In the genomic region with DNA sequence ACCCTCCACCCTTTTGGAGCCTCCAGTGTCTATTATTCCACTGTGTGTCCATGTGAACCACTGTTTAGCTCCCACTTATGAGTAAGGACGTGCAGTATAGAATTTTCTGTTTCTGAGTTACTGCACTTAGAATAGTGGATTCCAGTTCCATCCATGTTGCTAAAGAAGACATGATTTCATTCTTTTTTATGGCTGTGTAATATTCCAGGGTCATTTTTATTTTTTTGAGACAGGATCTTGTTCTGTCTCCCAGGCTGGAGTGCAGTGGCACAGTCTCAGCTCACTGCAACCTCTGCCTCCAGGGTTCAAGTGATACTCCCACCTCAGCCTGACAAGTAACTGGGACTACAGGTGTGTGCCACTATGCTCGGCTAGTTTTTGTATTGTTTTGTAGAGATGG, we compare ENCODE assay signal across 38 cellular contexts.
"Had no signal": no experiment of that assay in that cellular context is flagged by ENCODE, and none has a peak within 500 bp of the region (broad histone marks: within the 10 kb centered on the region; RNA-seq: fewer than 3 reads in every experiment).

No MANE protein-coding gene starts in this region.

- H3K27ac Mint-ChIP-seq: activated naive CD4-positive, alpha-beta T cell treated with anti-CD3 and anti-CD28 coated beads for 36 hours; activated naive CD4-positive, alpha-beta T cell treated with anti-CD3 and anti-CD28 coated beads, Interleukin-2, amount 10 ng/mL, durations not matched to agents 7 days and 5 days; activated naive CD4-positive, alpha-beta T cell treated with anti-CD3 and anti-CD28 coated beads, Interleukin-2, amount 50 U/mL, for 24 hours; activated naive CD4-positive, alpha-beta T cell treated with anti-CD3 and anti-CD28 coated beads, Interleukin-2, amount 50 U/mL, for 72 hours; activated naive CD8-positive, alpha-beta T cell; activated naive CD8-positive, alpha-beta T cell treated with anti-CD3 and anti-CD28 coated beads for 36 hours; activated naive CD8-positive, alpha-beta T cell treated with anti-CD3 and anti-CD28 coated beads, Interleukin-2, amount 10 ng/mL, durations not matched to agents 7 days and 5 days; activated naive CD8-positive, alpha-beta T cell treated with anti-CD3 and anti-CD28 coated beads, Interleukin-2, amount 50 U/mL, for 24 hours; activated T-cell treated with anti-CD3 and anti-CD28 coated beads, Interleukin-2, amount 50 U/mL, for 24 hours; activated T-cell treated with anti-CD3 and anti-CD28 coated beads, Interleukin-2, amount 50 U/mL, for 72 hours; activated T-helper 1 cell treated with anti-CD3 and anti-CD28 coated beads, Interleukin-12 subunit alpha, Interleukin-12 subunit beta, Interleukin-2, Interleukin-4 antibody, amounts not matched to agents 30 ng/mL and 10 ng/mL and 1 ng/mL, durations not matched to agents 14 hours and 24 hours and 36 hours; activated T-helper 17 cell treated with anti-CD3 and anti-CD28 coated beads, Interleukin-2, amount 50 U/mL, for 72 hours; activated T-helper 2 cell treated with anti-CD3 and anti-CD28 coated beads, Interferon-gamma antibody, Interleukin-2, Interleukin-4, amounts not matched to agents 10 μg/mL and 5 μg/mL and 100 μg/mL, durations not matched to agents 14 hours and 24 hours and 36 hours had no signal

- H3K4me3 ChIP-seq: adrenal gland, ascending aorta, body of pancreas, breast epithelium, cardiac muscle cell had no signal

- H3K9me3 Mint-ChIP-seq: activated naive CD4-positive, alpha-beta T cell treated with anti-CD3 and anti-CD28 coated beads for 36 hours; activated naive CD4-positive, alpha-beta T cell treated with anti-CD3 and anti-CD28 coated beads, Interleukin-2, amount 10 ng/mL, durations not matched to agents 7 days and 5 days; activated naive CD4-positive, alpha-beta T cell treated with anti-CD3 and anti-CD28 coated beads, Interleukin-2, amount 50 U/mL, for 24 hours; activated naive CD4-positive, alpha-beta T cell treated with anti-CD3 and anti-CD28 coated beads, Interleukin-2, amount 50 U/mL, for 72 hours; activated naive CD8-positive, alpha-beta T cell treated with anti-CD3 and anti-CD28 coated beads for 36 hours; activated naive CD8-positive, alpha-beta T cell treated with anti-CD3 and anti-CD28 coated beads, Interleukin-2, amount 10 ng/mL, durations not matched to agents 7 days and 5 days; activated naive CD8-positive, alpha-beta T cell treated with anti-CD3 and anti-CD28 coated beads, Interleukin-2, amount 50 U/mL, for 24 hours; activated T-cell treated with anti-CD3 and anti-CD28 coated beads, Interleukin-2, amount 50 U/mL, for 24 hours; activated T-cell treated with anti-CD3 and anti-CD28 coated beads, Interleukin-2, amount 50 U/mL, for 4 hours; activated T-cell treated with anti-CD3 and anti-CD28 coated beads, Interleukin-2, amount 50 U/mL, for 72 hours; activated T-helper 1 cell treated with anti-CD3 and anti-CD28 coated beads, Interleukin-12 subunit alpha, Interleukin-12 subunit beta, Interleukin-2, Interleukin-4 antibody, amounts not matched to agents 30 ng/mL and 10 ng/mL and 1 ng/mL, durations not matched to agents 14 hours and 24 hours and 36 hours; activated T-helper 17 cell treated with anti-CD3 and anti-CD28 coated beads, Interleukin-2, amount 50 U/mL, for 72 hours; activated T-helper 2 cell treated with anti-CD3 and anti-CD28 coated beads, Interferon-gamma antibody, Interleukin-2, Interleukin-4, amounts not matched to agents 10 μg/mL and 5 μg/mL and 100 μg/mL, durations not matched to agents 14 hours and 24 hours and 36 hours; central memory CD8-positive, alpha-beta T cell had no signal

- H3K36me3 ChIP-seq: adrenal gland, ascending aorta, brain microvascular endothelial cell, breast epithelium, cardiac muscle cell had no signal

- H3K4me1 ChIP-seq: adrenal gland, ascending aorta, breast epithelium had no signal

- H3K27me3 ChIP-seq: adrenal gland, ascending aorta, body of pancreas, brain microvascular endothelial cell, breast epithelium, cardiac muscle cell had no signal

- H3K4me3 Mint-ChIP-seq: activated naive CD4-positive, alpha-beta T cell treated with anti-CD3 and anti-CD28 coated beads for 36 hours; activated naive CD4-positive, alpha-beta T cell treated with anti-CD3 and anti-CD28 coated beads, Interleukin-2, amount 10 ng/mL, durations not matched to agents 7 days and 5 days; activated naive CD4-positive, alpha-beta T cell treated with anti-CD3 and anti-CD28 coated beads, Interleukin-2, amount 50 U/mL, for 24 hours; activated naive CD8-positive, alpha-beta T cell; activated naive CD8-positive, alpha-beta T cell treated with anti-CD3 and anti-CD28 coated beads for 36 hours; activated naive CD8-positive, alpha-beta T cell treated with anti-CD3 and anti-CD28 coated beads, Interleukin-2, amount 10 ng/mL, durations not matched to agents 7 days and 5 days; activated naive CD8-positive, alpha-beta T cell treated with anti-CD3 and anti-CD28 coated beads, Interleukin-2, amount 50 U/mL, for 24 hours; activated T-cell treated with anti-CD3 and anti-CD28 coated beads, Interleukin-2, amount 50 U/mL, for 24 hours; activated T-cell treated with anti-CD3 and anti-CD28 coated beads, Interleukin-2, amount 50 U/mL, for 4 hours; activated T-cell treated with anti-CD3 and anti-CD28 coated beads, Interleukin-2, amount 50 U/mL, for 72 hours; activated T-helper 1 cell treated with anti-CD3 and anti-CD28 coated beads, Interleukin-12 subunit alpha, Interleukin-12 subunit beta, Interleukin-2, Interleukin-4 antibody, amounts not matched to agents 30 ng/mL and 10 ng/mL and 1 ng/mL, durations not matched to agents 14 hours and 24 hours and 36 hours; activated T-helper 17 cell treated with anti-CD3 and anti-CD28 coated beads, Interleukin-2, amount 50 U/mL, for 72 hours; brain; central memory CD8-positive, alpha-beta T cell had no signal

- ATAC-seq: activated naive CD4-positive, alpha-beta T cell treated with anti-CD3 and anti-CD28 coated beads, Interleukin-2, amount 50 U/mL, for 72 hours; activated naive CD8-positive, alpha-beta T cell treated with anti-CD3 and anti-CD28 coated beads, Interleukin-2, amount 50 U/mL, for 24 hours; activated T-cell treated with anti-CD3 and anti-CD28 coated beads, Interleukin-2, amount 50 U/mL, for 4 hours; activated T-cell treated with anti-CD3 and anti-CD28 coated beads, Interleukin-2, amount 50 U/mL, for 72 hours; activated T-helper 17 cell treated with anti-CD3 and anti-CD28 coated beads, Interleukin-2, amount 50 U/mL, for 72 hours; body of pancreas had no signal

- DNase-seq: activated effector memory CD4-positive, alpha-beta T cell treated with anti-CD3 and anti-CD28 coated beads, Interleukin-2, amount 50 U/mL, for 16 hours; activated effector memory CD4-positive, alpha-beta T cell treated with Interleukin-2 at 50 U/mL for 16 hours; activated gamma-delta T cell; activated gamma-delta T cell treated with Interleukin-2 at 50 U/mL for 16 hours; activated naive CD4-positive, alpha-beta T cell; activated naive CD4-positive, alpha-beta T cell treated with anti-CD3 and anti-CD28 coated beads for 36 hours; activated naive CD4-positive, alpha-beta T cell treated with anti-CD3 and anti-CD28 coated beads, Interleukin-2, amount 10 ng/mL, durations not matched to agents 7 days and 5 days; activated naive CD4-positive, alpha-beta T cell treated with anti-CD3 and anti-CD28 coated beads, Interleukin-2, amount 50 U/mL, for 16 hours; activated naive CD4-positive, alpha-beta T cell treated with Interleukin-2 at 50 U/mL for 16 hours; activated naive CD8-positive, alpha-beta T cell treated with anti-CD3 and anti-CD28 coated beads for 36 hours; activated naive CD8-positive, alpha-beta T cell treated with anti-CD3 and anti-CD28 coated beads, Interleukin-2, amount 10 ng/mL, durations not matched to agents 7 days and 5 days; activated naive CD8-positive, alpha-beta T cell treated with anti-CD3 and anti-CD28 coated beads, Interleukin-2, amount 50 U/mL, for 24 hours; activated T-cell treated with anti-CD3 and anti-CD28 coated beads, Interleukin-2, amount 50 U/mL, for 1 hour; activated T-cell treated with anti-CD3 and anti-CD28 coated beads, Interleukin-2, amount 50 U/mL, for 24 hours; activated T-cell treated with anti-CD3 and anti-CD28 coated beads, Interleukin-2, amount 50 U/mL, for 4 hours; activated T-cell treated with anti-CD3 and anti-CD28 coated beads, Interleukin-2, amount 50 U/mL, for 48 hours; activated T-cell treated with anti-CD3 and anti-CD28 coated beads, Interleukin-2, amount 50 U/mL, for 72 hours; amniotic stem cell; amygdala; anterior cingulate cortex; aorta; body of pancreas; brain microvascular endothelial cell; caudate nucleus; central memory CD4-positive, alpha-beta T cell; cerebellar nuclear complex had no signal

- H3K36me3 Mint-ChIP-seq: activated naive CD4-positive, alpha-beta T cell treated with anti-CD3 and anti-CD28 coated beads, Interleukin-2, amount 10 ng/mL, durations not matched to agents 7 days and 5 days; activated naive CD4-positive, alpha-beta T cell treated with anti-CD3 and anti-CD28 coated beads, Interleukin-2, amount 50 U/mL, for 24 hours; activated naive CD4-positive, alpha-beta T cell treated with anti-CD3 and anti-CD28 coated beads, Interleukin-2, amount 50 U/mL, for 72 hours; activated naive CD8-positive, alpha-beta T cell; activated naive CD8-positive, alpha-beta T cell treated with anti-CD3 and anti-CD28 coated beads for 36 hours; activated naive CD8-positive, alpha-beta T cell treated with anti-CD3 and anti-CD28 coated beads, Interleukin-2, amount 10 ng/mL, durations not matched to agents 7 days and 5 days had no signal

- H3K9me3 ChIP-seq: adrenal gland, ascending aorta, body of pancreas, breast epithelium had no signal

- H3K27ac ChIP-seq: adrenal gland, ascending aorta, body of pancreas, brain microvascular endothelial cell, breast epithelium, cardiac muscle cell had no signal
